In genomic region chr10:1214882-1215540, GRCh38 we compare ENCODE assay signal across 13 cellular contexts.
DNase-seq lines count a peak whose midpoint lies in the region; ATAC-seq and TF ChIP-seq lines count a peak whose summit lies in the region.
"Had no signal": no experiment of that assay in that cellular context is flagged by ENCODE, and none has a peak within 500 bp of the region (broad histone marks: within the 10 kb centered on the region; RNA-seq: fewer than 3 reads in every experiment).

No MANE protein-coding gene starts in this region.

- no peak for TF ChIP-seq POLR2A in spleen (IDR thresholded peaks at IDR 0.05)

- no peaks in the 10 kb centered on the region for H3K9me3 Mint-ChIP-seq in naive thymus-derived CD4-positive, alpha-beta T cell

- H4K20me1 ChIP-seq in MM.1S (ENCODE audit: insufficient read depth, low read length) = no peaks in the 10 kb centered on the region

- H3K4me2 ChIP-seq in MM.1S (ENCODE audit: low read depth, low read length) = no peak overlapping the region
- H3K4me2 ChIP-seq: A549 had no signal

- no peak for TF ChIP-seq CTCF in spleen (IDR thresholded peaks at IDR 0.05 in 8 of 11, conservative IDR thresholded peaks at IDR 0.05 in 3 of 11)
- no peak for TF ChIP-seq CTCF in MM.1S (IDR thresholded peaks at IDR 0.05; ENCODE audit: low read length)

- no peaks in the 10 kb centered on the region for H3K79me2 ChIP-seq in MM.1S (ENCODE audit: low read length)

- no peaks in the 10 kb centered on the region for H3F3A ChIP-seq in MM.1S (ENCODE audit: insufficient read depth, low read length)

- H3K27ac ChIP-seq in spleen (no peak overlapping the region), MM.1S (ENCODE audit: low read length) (no peak overlapping the region)
- no peak overlapping the region for H3K27ac ChIP-seq in naive thymus-derived CD4-positive, alpha-beta T cell (ENCODE audit: low read depth, low read length)
- H3K27ac ChIP-seq: A549, GM23248 had no signal

- no peaks in the 10 kb centered on the region for H3K27me3 ChIP-seq in H7 (ENCODE audit: control insufficient read depth, insufficient read depth, low read length)
- H3K27me3 ChIP-seq in spleen (replicated peaks in 1 of 7) = peaks cover 0 to 3% (median 0%) of the 10 kb centered on the region in 7 donors
- H3K27me3 ChIP-seq in MM.1S (replicated peaks; ENCODE audit: insufficient read depth, low read length) = no peaks in the 10 kb centered on the region
- H3K27me3 ChIP-seq in naive thymus-derived CD4-positive, alpha-beta T cell (ENCODE audit: control insufficient read depth in 2 of 2, insufficient read depth in 2 of 2, low read length in 2 of 2) = no peaks in the 10 kb centered on the region

- H3K27ac Mint-ChIP-seq in naive thymus-derived CD4-positive, alpha-beta T cell = no peak overlapping the region

- peak; percentile 23 for DNase-seq in H7
- DNase-seq in islet precursor cell = peak; percentile 32
- DNase-seq in mucosa of gallbladder (ENCODE audit: low spot score) = peak; percentile 7
- peak; percentile 58 for DNase-seq in spleen
- DNase-seq in MM.1S = no peak
- DNase-seq in G401 (ENCODE audit: low spot score) = no peak
- no peak for DNase-seq in naive thymus-derived CD4-positive, alpha-beta T cell
- DNase-seq: DMS 273 treated with DMSO at 0.1 percent for 48 hours, GM23248, IMR-90 had no signal

- peaks cover 0 to 5% (median 0%) of the 10 kb centered on the region in 5 donors for H3K27me3 Mint-ChIP-seq in naive thymus-derived CD4-positive, alpha-beta T cell

- peaks cover 0 to 4% (median 0%) of the 10 kb centered on the region in 7 donors for H3K4me1 Mint-ChIP-seq in naive thymus-derived CD4-positive, alpha-beta T cell
- H3K4me1 Mint-ChIP-seq: CD14-positive monocyte had no signal

- intact Hi-C loops in spleen (cut with DNase I; ENCODE audit: low total_unique reads) = no loop called here
- intact Hi-C loops in naive thymus-derived CD4-positive, alpha-beta T cell (cut with micrococcal nuclease) = no loop called here

- CTCF ChIA-PET in naive thymus-derived CD4-positive, alpha-beta T cell (lab: Charles Lee) = interaction anchor here (0.6 kb wide), 1 partner anchor 96 kb away, joined by 4 read pairs; no protein-coding TSS in a partner anchor

- POLR2A ChIA-PET in naive thymus-derived CD4-positive, alpha-beta T cell (lab: Charles Lee) = no interaction called here

- in situ Hi-C loops in G401 (cut with HindIII; ENCODE audit: low sequenced_read_pairs) = no loop called here

- no peak overlapping the region for H3K4me3 Mint-ChIP-seq in naive thymus-derived CD4-positive, alpha-beta T cell
- H3K4me3 Mint-ChIP-seq: CD14-positive monocyte had no signal

- H3K9ac ChIP-seq in MM.1S (ENCODE audit: low read length) = no peak overlapping the region
- H3K9ac ChIP-seq: GM23248 had no signal

- H3K9me3 ChIP-seq in spleen = peaks cover 0 to 7% (median 0%) of the 10 kb centered on the region in 8 donors
- H3K9me3 ChIP-seq in MM.1S (replicated peaks; ENCODE audit: insufficient read depth, low read length) = no peaks in the 10 kb centered on the region
- peaks cover 0 to 7% (median 0%) of the 10 kb centered on the region in 3 experiments for H3K9me3 ChIP-seq in naive thymus-derived CD4-positive, alpha-beta T cell (ENCODE audit: control insufficient read depth in 2 of 3, low read length in 3 of 3)

- H3K36me3 ChIP-seq in H7 (replicated peaks; ENCODE audit: control insufficient read depth, insufficient read depth, low read length) (no peaks in the 10 kb centered on the region), spleen (peaks cover 0 to 15% (median 0%) of the 10 kb centered on the region in 6 donors), MM.1S (replicated peaks; ENCODE audit: insufficient read depth, low read length) (no peaks in the 10 kb centered on the region)
- H3K36me3 ChIP-seq in naive thymus-derived CD4-positive, alpha-beta T cell (ENCODE audit: control insufficient read depth in 2 of 3, insufficient read depth in 3 of 3, low read length in 3 of 3) = no peaks in the 10 kb centered on the region

- H3K9me2 ChIP-seq in MM.1S (replicated peaks; ENCODE audit: insufficient read depth, low read length) = no peaks in the 10 kb centered on the region

- H2AFZ ChIP-seq in MM.1S (ENCODE audit: low read length) = no peak overlapping the region
- H2AFZ ChIP-seq: GM23248 had no signal

- H3K4me1 ChIP-seq in spleen = no peaks in the 10 kb centered on the region
- H3K4me1 ChIP-seq in MM.1S (ENCODE audit: low read length) = no peaks in the 10 kb centered on the region
- H3K4me1 ChIP-seq in naive thymus-derived CD4-positive, alpha-beta T cell (ENCODE audit: control insufficient read depth in 2 of 2, insufficient read depth in 2 of 2, low read length in 2 of 2) = no peaks in the 10 kb centered on the region
- H3K4me1 ChIP-seq: A549 had no signal

- H3K4me3 ChIP-seq in H7 (ENCODE audit: insufficient read depth, low read depth, low read length) (no peak overlapping the region), spleen (no peak overlapping the region), MM.1S (ENCODE audit: low read length) (no peak overlapping the region)
- no peak overlapping the region for H3K4me3 ChIP-seq in naive thymus-derived CD4-positive, alpha-beta T cell (ENCODE audit: low read length)
- H3K4me3 ChIP-seq: A549, GM12878, GM23248 had no signal

- no peak for ATAC-seq in naive thymus-derived CD4-positive, alpha-beta T cell
- ATAC-seq: A549, GM12878 had no signal

- peaks cover 0 to 9% (median 0%) of the 10 kb centered on the region in 5 donors for H3K36me3 Mint-ChIP-seq in naive thymus-derived CD4-positive, alpha-beta T cell
- H3K36me3 Mint-ChIP-seq: CD14-positive monocyte had no signal

- WGBS in spleen, 5 donors = 70 to 91% (median 89%) methylated on average over 9 to 16 of the region's 16 CpGs

Comparison
In these comparisons a context has a peak if more than half of its experiments do, and no peak if none do; other contexts are left out.
1. DNase-seq: peak in H7 (single experiment), islet precursor cell (single experiment), mucosa of gallbladder (single experiment) and spleen (single experiment); none in MM.1S (single experiment), G401 (single experiment) and naive thymus-derived CD4-positive, alpha-beta T cell (0 of 9).